1 cellular context compared by ENCODE assay signal in genomic region chr7:142602183-142602582, GRCh38.
TF ChIP-seq lines count a peak whose summit lies in the region.

No MANE protein-coding gene starts in this region.

TF ChIP-seq in endothelial cell of umbilical vein, 7 proteins besides CTCF, POLR2A, EP300 and RAD21:
- no peak for TF ChIP-seq JUN (IDR thresholded peaks at IDR 0.05; ENCODE audit: borderline replicate concordance, insufficient read depth, insufficient read length, low read depth)
- TF ChIP-seq FOS (IDR thresholded peaks at IDR 0.05; ENCODE audit: borderline replicate concordance, insufficient read depth, low read length) = no peak
- TF ChIP-seq EZH2 (IDR thresholded peaks at IDR 0.05; ENCODE audit: borderline replicate concordance, low read depth, low read length, severe bottlenecking) = no peak
- no peak for TF ChIP-seq MYC (IDR thresholded peaks at IDR 0.05; ENCODE audit: low read depth, low read length)
- no peak for TF ChIP-seq POLR2AphosphoS5 (IDR thresholded peaks at IDR 0.05; ENCODE audit: insufficient read depth, low read depth, low read length)
- TF ChIP-seq MAX (IDR thresholded peaks at IDR 0.05; ENCODE audit: insufficient read depth, insufficient read length) = no peak
- no peak for TF ChIP-seq GATA2 (IDR thresholded peaks at IDR 0.05; ENCODE audit: insufficient read depth, insufficient read length, low read depth, low read length)
